In the genomic region with DNA sequence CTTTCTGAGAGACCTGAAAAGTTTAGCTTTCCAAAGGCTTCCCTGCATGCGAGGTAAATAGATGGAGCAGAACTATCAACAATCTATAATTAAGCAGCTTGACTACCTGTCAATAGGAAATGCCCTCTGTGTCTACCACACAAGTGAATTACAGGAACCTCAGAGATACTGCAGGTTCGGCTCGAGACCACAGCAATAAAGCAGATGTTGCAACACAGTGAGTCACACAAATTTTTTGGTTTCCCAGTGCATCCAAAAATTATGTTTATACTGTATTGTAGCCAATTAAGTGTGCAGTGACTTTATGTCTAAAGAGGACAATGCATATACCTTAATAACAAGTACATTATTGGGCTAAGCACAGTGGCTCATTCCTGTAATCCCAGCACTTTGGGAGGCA, we compare ENCODE assay signal across 14 cellular contexts.
DNase-seq lines count a peak whose midpoint lies in the region; ATAC-seq, FAIRE-seq and TF ChIP-seq lines count a peak whose summit lies in the region.
"Had no signal": no experiment of that assay in that cellular context is flagged by ENCODE, and none has a peak within 500 bp of the region (broad histone marks: within the 10 kb centered on the region; RNA-seq: fewer than 3 reads in every experiment).

No MANE protein-coding gene starts in this region.

- H3K27me3 Mint-ChIP-seq in WTC11 (ENCODE audit: low read depth) = no peaks in the 10 kb centered on the region
- H3K27me3 Mint-ChIP-seq: activated naive CD8-positive, alpha-beta T cell treated with anti-CD3 and anti-CD28 coated beads for 36 hours had no signal

- no peaks in the 10 kb centered on the region for H4K20me1 ChIP-seq in Karpas-422 (ENCODE audit: insufficient read depth, low read depth, low read length)

- no peaks in the 10 kb centered on the region for H3K79me2 ChIP-seq in Karpas-422 (ENCODE audit: low read length)

- DNase-seq in AG10803 (ENCODE audit: low read depth) (peak; percentile 83), HTR-8/SVneo (ENCODE audit: insufficient read length, low spot score) (peak; percentile 12), WTC11 (ENCODE audit: low spot score) (no peak), left ventricle myocardium inferior (no peak), GM12892 (ENCODE audit: insufficient read length) (no peak), Karpas-422 (no peak), colonic mucosa (no peak)
- DNase-seq: activated CD4-positive, alpha-beta T cell treated with anti-CD3 and anti-CD28 coated beads, Interleukin-2, amount 10 ng/mL, durations not matched to agents 24 days and 14 days; activated naive CD8-positive, alpha-beta T cell treated with anti-CD3 and anti-CD28 coated beads for 36 hours; esophagus squamous epithelium; mesendoderm had no signal

- peak overlapping the region; percentile 35; the same call in 1 of the 2 replicates for H3K27ac Mint-ChIP-seq in WTC11
- H3K27ac Mint-ChIP-seq: activated CD4-positive, alpha-beta T cell treated with anti-CD3 and anti-CD28 coated beads, Interleukin-2, amount 10 ng/mL, durations not matched to agents 24 days and 14 days; activated naive CD8-positive, alpha-beta T cell treated with anti-CD3 and anti-CD28 coated beads for 36 hours had no signal

- peak overlapping the region; percentile 29 for H3K27ac ChIP-seq in left ventricle myocardium inferior (replicated peaks)
- no peak overlapping the region for H3K27ac ChIP-seq in Karpas-422 (ENCODE audit: low read length)
- H3K27ac ChIP-seq in colonic mucosa = no peak overlapping the region
- H3K27ac ChIP-seq: skin epidermis had no signal

- no peak for FAIRE-seq in HTR-8/SVneo (lab: Jason Lieb, UNC)
- FAIRE-seq in GM12892 (lab: Jason Lieb, UNC) = no peak

- H3K4me3 ChIP-seq in AG10803 (ENCODE audit: low read length) (no peak overlapping the region), left ventricle myocardium inferior (no peak overlapping the region), Karpas-422 (ENCODE audit: low read length) (no peak overlapping the region), colonic mucosa (no peak overlapping the region)
- H3K4me3 ChIP-seq: esophagus squamous epithelium, skin epidermis had no signal

- peaks cover 29% of the 10 kb centered on the region for H3K4me1 ChIP-seq in left ventricle myocardium inferior
- no peaks in the 10 kb centered on the region for H3K4me1 ChIP-seq in Karpas-422 (ENCODE audit: low read length)
- H3K4me1 ChIP-seq in colonic mucosa = no peaks in the 10 kb centered on the region

- peaks cover 24% of the 10 kb centered on the region for H3K4me1 Mint-ChIP-seq in WTC11
- H3K4me1 Mint-ChIP-seq: activated CD4-positive, alpha-beta T cell treated with anti-CD3 and anti-CD28 coated beads, Interleukin-2, amount 10 ng/mL, durations not matched to agents 24 days and 14 days had no signal

- H3K9me2 ChIP-seq in Karpas-422 (replicated peaks; ENCODE audit: insufficient read depth, low read length) = no peaks in the 10 kb centered on the region

- CTCF ChIA-PET in WTC11 (lab: Charles Lee) = no interaction called here

- H3K36me3 ChIP-seq in left ventricle myocardium inferior = no peaks in the 10 kb centered on the region
- no peaks in the 10 kb centered on the region for H3K36me3 ChIP-seq in Karpas-422 (ENCODE audit: insufficient read depth, low read length)
- H3K36me3 ChIP-seq in colonic mucosa = no peaks in the 10 kb centered on the region
- H3K36me3 ChIP-seq: esophagus squamous epithelium had no signal

- POLR2A ChIA-PET in WTC11 (lab: Charles Lee) = interaction anchor here (0.6 kb wide), 1 partner anchor 352 kb away, joined by 7 read pairs; no protein-coding TSS in a partner anchor

- H3K4me2 ChIP-seq in Karpas-422 (ENCODE audit: low read depth, low read length, poor library complexity, severe bottlenecking) = no peak overlapping the region

- no peak overlapping the region for H3K4me3 Mint-ChIP-seq in WTC11
- H3K4me3 Mint-ChIP-seq: activated CD4-positive, alpha-beta T cell treated with anti-CD3 and anti-CD28 coated beads, Interleukin-2, amount 10 ng/mL, durations not matched to agents 24 days and 14 days; activated naive CD8-positive, alpha-beta T cell treated with anti-CD3 and anti-CD28 coated beads for 36 hours had no signal

- no peak for TF ChIP-seq POLR2A in GM12892 (IDR thresholded peaks at IDR 0.05; ENCODE audit: low read depth, low read length)

- intact Hi-C loops in left ventricle myocardium inferior (cut with micrococcal nuclease) (no loop called here), colonic mucosa (cut with DNase I) (no loop called here)

- H3K9me3 Mint-ChIP-seq in WTC11 = peaks cover 17% of the 10 kb centered on the region

- H2AFZ ChIP-seq in Karpas-422 (ENCODE audit: low read length) = no peak overlapping the region

- H3K36me3 Mint-ChIP-seq in WTC11 = peaks cover 12% of the 10 kb centered on the region

- no peak for ATAC-seq in WTC11
- ATAC-seq in HG03469 (IDR thresholded peaks at IDR 0.05; ENCODE audit: unreplicated experiment) = no peak
- ATAC-seq: Panc1 had no signal

- TF ChIP-seq CTCF in AG10803 (conservative IDR thresholded peaks at IDR 0.05; ENCODE audit: low read length) = no peak
- no peak for TF ChIP-seq CTCF in WTC11 (IDR thresholded peaks at IDR 0.05)
- TF ChIP-seq CTCF in left ventricle myocardium inferior (IDR thresholded peaks at IDR 0.05; ENCODE audit: borderline replicate concordance) = no peak
- no peak for TF ChIP-seq CTCF in colonic mucosa (IDR thresholded peaks at IDR 0.05)

- H3K9ac ChIP-seq in Karpas-422 (ENCODE audit: low read length) (no peak overlapping the region), colonic mucosa (ENCODE audit: low read depth in 2 of 2, low read length in 2 of 2) (no peak overlapping the region)

- peaks cover 6% of the 10 kb centered on the region for H3K9me3 ChIP-seq in left ventricle myocardium inferior (replicated peaks)
- H3K9me3 ChIP-seq in Karpas-422 (ENCODE audit: low read length) = no peaks in the 10 kb centered on the region
- no peaks in the 10 kb centered on the region for H3K9me3 ChIP-seq in colonic mucosa
- H3K9me3 ChIP-seq: esophagus squamous epithelium had no signal

- no peaks in the 10 kb centered on the region for H3K27me3 ChIP-seq in left ventricle myocardium inferior (ENCODE audit: low read depth)
- no peaks in the 10 kb centered on the region for H3K27me3 ChIP-seq in Karpas-422 (ENCODE audit: low read length)
- no peaks in the 10 kb centered on the region for H3K27me3 ChIP-seq in colonic mucosa
- H3K27me3 ChIP-seq: esophagus squamous epithelium had no signal

TF ChIP-seq in WTC11, 78 proteins besides CTCF, POLR2A, EP300 and RAD21 (continues in another document):
- no peak for TF ChIP-seq ZNF263 (CRISPR knock-in tag; IDR thresholded peaks at IDR 0.05; ENCODE audit: low read depth)
- no peak for TF ChIP-seq ELF4 (CRISPR knock-in tag; IDR thresholded peaks at IDR 0.05; ENCODE audit: low read depth)
- no peak for TF ChIP-seq ATF1 (CRISPR knock-in tag; IDR thresholded peaks at IDR 0.05)
- TF ChIP-seq PREB (CRISPR knock-in tag; IDR thresholded peaks at IDR 0.05; ENCODE audit: borderline replicate concordance) = no peak
- no peak for TF ChIP-seq GRHL2 (CRISPR knock-in tag; IDR thresholded peaks at IDR 0.05; ENCODE audit: insufficient replicate concordance, severe bottlenecking)
- TF ChIP-seq CREB1 (CRISPR knock-in tag; IDR thresholded peaks at IDR 0.05) = no peak
- TF ChIP-seq SP1 (CRISPR knock-in tag; conservative IDR thresholded peaks at IDR 0.05) = no peak
- no peak for TF ChIP-seq ZNF121 (CRISPR knock-in tag; IDR thresholded peaks at IDR 0.05)
- TF ChIP-seq JAZF1 (CRISPR knock-in tag; IDR thresholded peaks at IDR 0.05) = no peak
- no peak for TF ChIP-seq TCF7 (CRISPR knock-in tag; IDR thresholded peaks at IDR 0.05; ENCODE audit: low read depth)
- TF ChIP-seq, protein P1, sequence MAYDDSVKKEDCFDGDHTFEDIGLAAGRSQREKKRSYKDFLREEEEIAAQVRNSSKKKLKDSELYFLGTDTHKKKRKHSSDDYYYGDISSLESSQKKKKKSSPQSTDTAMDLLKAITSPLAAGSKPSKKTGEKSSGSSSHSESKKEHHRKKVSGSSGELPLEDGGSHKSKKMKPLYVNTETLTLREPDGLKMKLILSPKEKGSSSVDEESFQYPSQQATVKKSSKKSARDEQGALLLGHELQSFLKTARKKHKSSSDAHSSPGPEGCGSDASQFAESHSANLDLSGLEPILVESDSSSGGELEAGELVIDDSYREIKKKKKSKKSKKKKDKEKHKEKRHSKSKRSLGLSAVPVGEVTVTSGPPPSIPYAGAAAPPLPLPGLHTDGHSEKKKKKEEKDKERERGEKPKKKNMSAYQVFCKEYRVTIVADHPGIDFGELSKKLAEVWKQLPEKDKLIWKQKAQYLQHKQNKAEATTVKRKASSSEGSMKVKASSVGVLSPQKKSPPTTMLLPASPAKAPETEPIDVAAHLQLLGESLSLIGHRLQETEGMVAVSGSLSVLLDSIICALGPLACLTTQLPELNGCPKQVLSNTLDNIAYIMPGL (CRISPR knock-in tag; IDR thresholded peaks at IDR 0.05) = no peak
- TF ChIP-seq, protein P2, sequence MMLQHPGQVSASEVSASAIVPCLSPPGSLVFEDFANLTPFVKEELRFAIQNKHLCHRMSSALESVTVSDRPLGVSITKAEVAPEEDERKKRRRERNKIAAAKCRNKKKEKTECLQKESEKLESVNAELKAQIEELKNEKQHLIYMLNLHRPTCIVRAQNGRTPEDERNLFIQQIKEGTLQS (CRISPR knock-in tag; conservative IDR thresholded peaks at IDR 0.05) = no peak
- TF ChIP-seq CBFB (CRISPR knock-in tag; IDR thresholded peaks at IDR 0.05; ENCODE audit: low read depth) = no peak
- TF ChIP-seq, protein P3, sequence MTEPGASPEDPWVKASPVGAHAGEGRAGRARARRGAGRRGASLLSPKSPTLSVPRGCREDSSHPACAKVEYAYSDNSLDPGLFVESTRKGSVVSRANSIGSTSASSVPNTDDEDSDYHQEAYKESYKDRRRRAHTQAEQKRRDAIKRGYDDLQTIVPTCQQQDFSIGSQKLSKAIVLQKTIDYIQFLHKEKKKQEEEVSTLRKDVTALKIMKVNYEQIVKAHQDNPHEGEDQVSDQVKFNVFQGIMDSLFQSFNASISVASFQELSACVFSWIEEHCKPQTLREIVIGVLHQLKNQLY (CRISPR knock-in tag; IDR thresholded peaks at IDR 0.05) = no peak

Comparison
In these comparisons a context has a peak if more than half of its experiments do, and no peak if none do; other contexts are left out.
1. DNase-seq: peak in AG10803 (single experiment) and HTR-8/SVneo (single experiment); none in WTC11 (single experiment), left ventricle myocardium inferior (single experiment), GM12892 (single experiment), Karpas-422 (single experiment) and colonic mucosa (single experiment).